ENCODE assay signal across 18 cellular contexts in the genomic region with DNA sequence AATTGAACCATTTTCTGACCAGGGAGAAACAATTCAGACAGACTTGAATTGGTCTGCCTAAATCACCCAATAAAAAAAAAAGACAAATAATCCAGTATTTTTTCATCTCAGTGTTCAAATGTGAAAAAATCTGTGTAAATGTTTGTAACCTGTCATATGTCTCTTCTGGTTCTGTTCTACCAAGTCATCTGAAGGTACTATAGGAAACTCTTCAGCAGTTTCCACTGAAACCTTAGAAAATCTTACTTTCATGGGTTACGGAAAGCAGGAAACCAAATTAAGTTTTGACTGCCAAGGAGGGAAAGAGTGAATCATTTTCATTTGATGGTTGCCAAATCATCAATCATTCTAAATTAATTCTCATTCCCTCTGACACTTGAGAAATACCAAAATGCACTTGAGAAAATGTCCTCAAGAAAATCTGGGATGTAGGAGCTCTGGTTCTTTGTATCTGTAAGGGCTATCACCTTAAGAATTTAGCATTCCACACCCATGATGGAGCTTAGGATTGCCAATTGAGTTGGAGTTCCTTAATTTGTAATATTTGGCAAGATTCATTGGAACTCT.
DNase-seq lines count a peak whose midpoint lies in the region; ATAC-seq and TF ChIP-seq lines count a peak whose summit lies in the region.
"Had no signal": no experiment of that assay in that cellular context is flagged by ENCODE, and none has a peak within 500 bp of the region (broad histone marks: within the 10 kb centered on the region; RNA-seq: fewer than 3 reads in every experiment).

No MANE protein-coding gene starts in this region.

- H3K4me3 ChIP-seq in HAP-1 = no peak overlapping the region
- H3K4me3 ChIP-seq: GM23338, PC-9 had no signal

- no peak for DNase-seq in activated T-cell treated with anti-CD3 and anti-CD28 coated beads, Interleukin-2, amount 50 U/mL, for 72 hours
- no peak for DNase-seq in activated T-cell treated with anti-CD3 and anti-CD28 coated beads, Interleukin-2, amount 50 U/mL, for 48 hours
- no peak for DNase-seq in stimulated activated naive CD8-positive, alpha-beta T cell treated with anti-CD3 and anti-CD28 coated beads, Interleukin-15, Interleukin-2, amounts not matched to agents 100 U/mL and 50 U/mL, for 24 hours
- DNase-seq in NCI-H526 treated with DMSO at 0.1 percent for 48 hours (lab: John Stamatoyannopoulos, UW) = no peak
- no peak for DNase-seq in HAP-1 (ENCODE audit: low spot score in 2 of 2)
- DNase-seq in HK-2 (ENCODE audit: unreplicated experiment) = no peak
- DNase-seq: ACHN, C1 segment of cervical spinal cord, NCI-H1417 treated with DMSO at 0.1 percent for 48 hours, NCI-H1930, NCI-H345, NCI-H524 treated with DMSO at 0.1 percent for 48 hours, PC-9 had no signal

- peak overlapping the region; percentile 75 to 89 for H3K4me3 Mint-ChIP-seq in activated T-cell treated with anti-CD3 and anti-CD28 coated beads, Interleukin-2, amount 50 U/mL, for 72 hours
- H3K4me3 Mint-ChIP-seq in activated naive CD8-positive, alpha-beta T cell = peak overlapping the region; percentile 30
- H3K4me3 Mint-ChIP-seq: GM23338 had no signal

- H3K4me1 ChIP-seq in HAP-1 = peaks cover 7% of the 10 kb centered on the region; the same call in 1 of the 2 replicates

- no peaks in the 10 kb centered on the region for H3K9me3 ChIP-seq in HAP-1

- H3K36me3 Mint-ChIP-seq in activated T-cell treated with anti-CD3 and anti-CD28 coated beads, Interleukin-2, amount 50 U/mL, for 72 hours (ENCODE audit: insufficient read depth in 2 of 2) = peaks cover 4 to 9% of the 10 kb centered on the region in 2 donors
- H3K36me3 Mint-ChIP-seq in activated naive CD8-positive, alpha-beta T cell = no peaks in the 10 kb centered on the region

- peaks cover 61% of the 10 kb centered on the region for H3K4me1 Mint-ChIP-seq in activated T-cell treated with anti-CD3 and anti-CD28 coated beads, Interleukin-2, amount 50 U/mL, for 72 hours (ENCODE audit: low read depth)
- peaks cover 25% of the 10 kb centered on the region for H3K4me1 Mint-ChIP-seq in activated naive CD8-positive, alpha-beta T cell (ENCODE audit: low read depth)
- H3K4me1 Mint-ChIP-seq: GM23338 had no signal

- in situ Hi-C loops in HAP-1 (cut with MboI; ENCODE audit: low sequenced_read_pairs) = no loop called here

- no peaks in the 10 kb centered on the region for H3K9me3 Mint-ChIP-seq in activated T-cell treated with anti-CD3 and anti-CD28 coated beads, Interleukin-2, amount 50 U/mL, for 72 hours
- H3K9me3 Mint-ChIP-seq in activated naive CD8-positive, alpha-beta T cell (ENCODE audit: low read depth) = no peaks in the 10 kb centered on the region
- H3K9me3 Mint-ChIP-seq: GM23338 had no signal

- H3K27ac Mint-ChIP-seq in activated T-cell treated with anti-CD3 and anti-CD28 coated beads, Interleukin-2, amount 50 U/mL, for 72 hours = peak overlapping the region; percentile 99
- H3K27ac Mint-ChIP-seq in activated naive CD8-positive, alpha-beta T cell = peak overlapping the region; percentile 88
- H3K27ac Mint-ChIP-seq: GM23338 had no signal

- H3K36me3 ChIP-seq in HAP-1 (replicated peaks) = no peaks in the 10 kb centered on the region

- no peaks in the 10 kb centered on the region for H3K27me3 Mint-ChIP-seq in activated T-cell treated with anti-CD3 and anti-CD28 coated beads, Interleukin-2, amount 50 U/mL, for 72 hours (ENCODE audit: low read depth)
- peaks cover 2% of the 10 kb centered on the region for H3K27me3 Mint-ChIP-seq in activated naive CD8-positive, alpha-beta T cell

- peak; percentile 61 to 72 for ATAC-seq in activated T-cell treated with anti-CD3 and anti-CD28 coated beads, Interleukin-2, amount 50 U/mL, for 72 hours (replicated peaks in 1 of 2)
- peak; percentile 46; the same call in 2 of the 3 replicates for ATAC-seq in SK-N-SH treated with all-trans-retinoic acid at 6 μM for 48 hours
- peak; percentile 50 for ATAC-seq in stimulated activated naive CD8-positive, alpha-beta T cell treated with anti-CD3 and anti-CD28 coated beads, Interleukin-15, Interleukin-2, amounts not matched to agents 100 U/mL and 50 U/mL, for 24 hours
- ATAC-seq: GM23338, HCT116, HepG2 had no signal

- H3K27me3 ChIP-seq in HAP-1 (ENCODE audit: low read depth) = peaks cover 3% of the 10 kb centered on the region; the same call in 1 of the 2 replicates

TF ChIP-seq in SK-N-SH treated with all-trans-retinoic acid at 6 μM for 48 hours, 23 proteins besides CTCF, POLR2A, EP300 and RAD21:
- peak; percentile 60; the same call in 1 of the 2 replicates for TF ChIP-seq ISL1 (CRISPR knock-in tag; IDR thresholded peaks at IDR 0.05)
- TF ChIP-seq, protein P1, sequence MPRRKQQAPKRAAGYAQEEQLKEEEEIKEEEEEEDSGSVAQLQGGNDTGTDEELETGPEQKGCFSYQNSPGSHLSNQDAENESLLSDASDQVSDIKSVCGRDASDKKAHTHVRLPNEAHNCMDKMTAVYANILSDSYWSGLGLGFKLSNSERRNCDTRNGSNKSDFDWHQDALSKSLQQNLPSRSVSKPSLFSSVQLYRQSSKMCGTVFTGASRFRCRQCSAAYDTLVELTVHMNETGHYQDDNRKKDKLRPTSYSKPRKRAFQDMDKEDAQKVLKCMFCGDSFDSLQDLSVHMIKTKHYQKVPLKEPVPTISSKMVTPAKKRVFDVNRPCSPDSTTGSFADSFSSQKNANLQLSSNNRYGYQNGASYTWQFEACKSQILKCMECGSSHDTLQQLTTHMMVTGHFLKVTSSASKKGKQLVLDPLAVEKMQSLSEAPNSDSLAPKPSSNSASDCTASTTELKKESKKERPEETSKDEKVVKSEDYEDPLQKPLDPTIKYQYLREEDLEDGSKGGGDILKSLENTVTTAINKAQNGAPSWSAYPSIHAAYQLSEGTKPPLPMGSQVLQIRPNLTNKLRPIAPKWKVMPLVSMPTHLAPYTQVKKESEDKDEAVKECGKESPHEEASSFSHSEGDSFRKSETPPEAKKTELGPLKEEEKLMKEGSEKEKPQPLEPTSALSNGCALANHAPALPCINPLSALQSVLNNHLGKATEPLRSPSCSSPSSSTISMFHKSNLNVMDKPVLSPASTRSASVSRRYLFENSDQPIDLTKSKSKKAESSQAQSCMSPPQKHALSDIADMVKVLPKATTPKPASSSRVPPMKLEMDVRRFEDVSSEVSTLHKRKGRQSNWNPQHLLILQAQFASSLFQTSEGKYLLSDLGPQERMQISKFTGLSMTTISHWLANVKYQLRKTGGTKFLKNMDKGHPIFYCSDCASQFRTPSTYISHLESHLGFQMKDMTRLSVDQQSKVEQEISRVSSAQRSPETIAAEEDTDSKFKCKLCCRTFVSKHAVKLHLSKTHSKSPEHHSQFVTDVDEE (CRISPR knock-in tag; IDR thresholded peaks at IDR 0.05) = no peak
- no peak for TF ChIP-seq RARB (CRISPR knock-in tag; IDR thresholded peaks at IDR 0.05)
- TF ChIP-seq ZNF70 (CRISPR knock-in tag; IDR thresholded peaks at IDR 0.05) = no peak
